8 cellular contexts compared by ENCODE assay signal in genomic region chr4:6910340-6910959, GRCh38. TPM values are rescaled to one million over a fixed set of nuclear protein-coding genes. Genes with fewer than 3 reads are reported as not detected.
DNase-seq lines count a peak whose midpoint lies in the region; ATAC-seq and TF ChIP-seq lines count a peak whose summit lies in the region.

No MANE protein-coding gene starts in this region.

- H3K36me3 ChIP-seq in ACC112 (ENCODE audit: insufficient read depth, low read length), result no peaks in the 10 kb centered on the region
- no peaks in the 10 kb centered on the region for H3K36me3 ChIP-seq in GM23338 (ENCODE audit: insufficient read depth)

- H3K4me3 ChIP-seq in ACC112 (ENCODE audit: low read depth, low read length), result peak overlapping the region; percentile 95
- peak overlapping the region; percentile 89 for H3K4me3 ChIP-seq in GM23338

- H3K27me3 ChIP-seq in ACC112 (ENCODE audit: insufficient read depth, low read length) (0 out of 2 replicates have a peak, but pooled peaks cover 6% of the 10 kb centered on the region), GM23338 (ENCODE audit: insufficient read depth) (peaks cover 12% of the 10 kb centered on the region)

- H3K9me2 ChIP-seq in GM23338 (ENCODE audit: insufficient read depth), result no peaks in the 10 kb centered on the region

- peak overlapping the region; percentile 78 for H2AFZ ChIP-seq in ACC112 (ENCODE audit: low read length, unreplicated experiment)
- peak overlapping the region; percentile 59 for H2AFZ ChIP-seq in GM23338

- peaks cover 8% of the 10 kb centered on the region; the same call in 1 of the 2 replicates for H3F3A ChIP-seq in GM23338 (replicated peaks; ENCODE audit: low read depth)

- H4K20me1 ChIP-seq in GM23338 (replicated peaks; ENCODE audit: insufficient read depth), result peaks cover 9% of the 10 kb centered on the region

- peak; percentile 65 for DNase-seq in GM23338 (ENCODE audit: low spot score)
- no peak for DNase-seq in activated T-helper 1 cell treated with anti-CD3 and anti-CD28 coated beads, Interleukin-12 subunit alpha, Interleukin-12 subunit beta, Interleukin-2, Interleukin-4 antibody, amounts not matched to agents 30 ng/mL and 10 ng/mL and 1 ng/mL, durations not matched to agents 14 hours and 24 hours and 36 hours (ENCODE audit: low spot score)
- peak; percentile 38 for DNase-seq in iPS-NIHi7 (ENCODE audit: extremely low spot score)
- DNase-seq in stimulated activated naive CD8-positive, alpha-beta T cell treated with anti-CD3 and anti-CD28 coated beads, Interleukin-15, amount 100 ng/mL, for 72 hours, result no peak
- DNase-seq in activated CD8-positive, alpha-beta memory T cell treated with anti-CD3 and anti-CD28 coated beads for 24 hours, result no peak
- no peak for DNase-seq in HCEC 1CT

- H3K4me1 ChIP-seq in ACC112 (ENCODE audit: control insufficient read depth, insufficient read depth, low read length, unreplicated experiment) (peaks cover 15% of the 10 kb centered on the region), GM23338 (ENCODE audit: insufficient read depth) (peaks cover 11% of the 10 kb centered on the region)

- H3K36me3 Mint-ChIP-seq in GM23338 (ENCODE audit: low read depth), result no peaks in the 10 kb centered on the region
- H3K36me3 Mint-ChIP-seq in activated T-helper 1 cell treated with anti-CD3 and anti-CD28 coated beads, Interleukin-12 subunit alpha, Interleukin-12 subunit beta, Interleukin-2, Interleukin-4 antibody, amounts not matched to agents 30 ng/mL and 10 ng/mL and 1 ng/mL, durations not matched to agents 14 hours and 24 hours and 36 hours (ENCODE audit: low read depth), result peaks cover 2% of the 10 kb centered on the region

- H3K79me2 ChIP-seq in ACC112 (ENCODE audit: control insufficient read depth, insufficient read depth, low read length, unreplicated experiment) (peaks cover 13% of the 10 kb centered on the region), GM23338 (replicated peaks; ENCODE audit: insufficient read depth) (peaks cover 37% of the 10 kb centered on the region)

- H3K27ac Mint-ChIP-seq in GM23338, result 0 out of 2 replicates have a peak overlapping the region, but pooled peaks have one; percentile 72
- H3K27ac Mint-ChIP-seq in activated T-helper 1 cell treated with anti-CD3 and anti-CD28 coated beads, Interleukin-12 subunit alpha, Interleukin-12 subunit beta, Interleukin-2, Interleukin-4 antibody, amounts not matched to agents 30 ng/mL and 10 ng/mL and 1 ng/mL, durations not matched to agents 14 hours and 24 hours and 36 hours, result peak overlapping the region; percentile 94
- peak overlapping the region; percentile 96 to 98 for H3K27ac Mint-ChIP-seq in stimulated activated naive CD8-positive, alpha-beta T cell treated with anti-CD3 and anti-CD28 coated beads, Interleukin-15, amount 100 ng/mL, for 72 hours

- H3K4me3 Mint-ChIP-seq in GM23338, result peak overlapping the region; percentile 94
- peak overlapping the region; percentile 95 for H3K4me3 Mint-ChIP-seq in activated T-helper 1 cell treated with anti-CD3 and anti-CD28 coated beads, Interleukin-12 subunit alpha, Interleukin-12 subunit beta, Interleukin-2, Interleukin-4 antibody, amounts not matched to agents 30 ng/mL and 10 ng/mL and 1 ng/mL, durations not matched to agents 14 hours and 24 hours and 36 hours
- H3K4me3 Mint-ChIP-seq in stimulated activated naive CD8-positive, alpha-beta T cell treated with anti-CD3 and anti-CD28 coated beads, Interleukin-15, amount 100 ng/mL, for 72 hours, result peak overlapping the region; percentile 97 to 99

- H3K4me1 Mint-ChIP-seq in GM23338, result peaks cover 29% of the 10 kb centered on the region
- peaks cover 59% of the 10 kb centered on the region for H3K4me1 Mint-ChIP-seq in activated T-helper 1 cell treated with anti-CD3 and anti-CD28 coated beads, Interleukin-12 subunit alpha, Interleukin-12 subunit beta, Interleukin-2, Interleukin-4 antibody, amounts not matched to agents 30 ng/mL and 10 ng/mL and 1 ng/mL, durations not matched to agents 14 hours and 24 hours and 36 hours (ENCODE audit: low read depth)
- peaks cover 68% of the 10 kb centered on the region for H3K4me1 Mint-ChIP-seq in stimulated activated naive CD8-positive, alpha-beta T cell treated with anti-CD3 and anti-CD28 coated beads, Interleukin-15, amount 100 ng/mL, for 72 hours

- intact Hi-C loops in activated T-helper 1 cell treated with anti-CD3 and anti-CD28 coated beads, Interleukin-12 subunit alpha, Interleukin-12 subunit beta, Interleukin-2, Interleukin-4 antibody, amounts not matched to agents 30 ng/mL and 10 ng/mL and 1 ng/mL, durations not matched to agents 14 hours and 24 hours and 36 hours (cut with micrococcal nuclease), result loop anchor here (2.0 kb wide), 1 partner anchor 16 kb away; no protein-coding TSS in a partner anchor

- H3K27me3 Mint-ChIP-seq in GM23338 (ENCODE audit: insufficient read depth, low read depth, poor library complexity), result peaks cover 33% of the 10 kb centered on the region
- no peaks in the 10 kb centered on the region for H3K27me3 Mint-ChIP-seq in activated T-helper 1 cell treated with anti-CD3 and anti-CD28 coated beads, Interleukin-12 subunit alpha, Interleukin-12 subunit beta, Interleukin-2, Interleukin-4 antibody, amounts not matched to agents 30 ng/mL and 10 ng/mL and 1 ng/mL, durations not matched to agents 14 hours and 24 hours and 36 hours (ENCODE audit: insufficient read depth)
- H3K27me3 Mint-ChIP-seq in stimulated activated naive CD8-positive, alpha-beta T cell treated with anti-CD3 and anti-CD28 coated beads, Interleukin-15, amount 100 ng/mL, for 72 hours, result peaks cover 13% of the 10 kb centered on the region

- ATAC-seq in GM23338 (peak; percentile 15), HG03457 (IDR thresholded peaks at IDR 0.05; ENCODE audit: unreplicated experiment) (no peak)
- no peak for ATAC-seq in stimulated activated naive CD8-positive, alpha-beta T cell treated with anti-CD3 and anti-CD28 coated beads, Interleukin-15, amount 100 ng/mL, for 72 hours

- peak overlapping the region; percentile 98 for H3K4me2 ChIP-seq in GM23338

- H3K27ac ChIP-seq in ACC112 (ENCODE audit: low read depth, low read length) (no peak overlapping the region), GM23338 (ENCODE audit: low read depth) (no peak overlapping the region)

- TF ChIP-seq CTCF in GM23338 (conservative IDR thresholded peaks at IDR 0.05; ENCODE audit: low read depth in 2 of 2), result peak in 1 of 2 experiments; percentile 43; a peak in 2 of 4 replicates

- no peaks in the 10 kb centered on the region for H3K9me3 Mint-ChIP-seq in GM23338
- no peaks in the 10 kb centered on the region for H3K9me3 Mint-ChIP-seq in activated T-helper 1 cell treated with anti-CD3 and anti-CD28 coated beads, Interleukin-12 subunit alpha, Interleukin-12 subunit beta, Interleukin-2, Interleukin-4 antibody, amounts not matched to agents 30 ng/mL and 10 ng/mL and 1 ng/mL, durations not matched to agents 14 hours and 24 hours and 36 hours
- H3K9me3 Mint-ChIP-seq in stimulated activated naive CD8-positive, alpha-beta T cell treated with anti-CD3 and anti-CD28 coated beads, Interleukin-15, amount 100 ng/mL, for 72 hours, result no peaks in the 10 kb centered on the region

TF ChIP-seq in GM23338, 12 proteins besides CTCF, POLR2A, EP300 and RAD21:
- TF ChIP-seq REST (IDR thresholded peaks at IDR 0.05; ENCODE audit: unreplicated experiment) (no peak), ZNF331 (CRISPR knock-in tag; IDR thresholded peaks at IDR 0.05; ENCODE audit: low read depth) (no peak), CREB1 (CRISPR knock-in tag; IDR thresholded peaks at IDR 0.05; ENCODE audit: low read depth) (no peak), EZH2phosphoT487 (IDR thresholded peaks at IDR 0.05; ENCODE audit: unreplicated experiment) (no peak), ZNF114 (CRISPR knock-in tag; IDR thresholded peaks at IDR 0.05) (no peak)

RNA-seq across cellular contexts. Expression of gene TBC1D14, which starts 0.8 kb away (rescaled TPM):
- total RNA-seq in GM23338 (2014; rRNA removed; shearing (Covaris generic)), result 59.7 and 66.3 TPM in 2 replicates
- 15.8 and 18.2 TPM in 2 replicates for polyA plus RNA-seq in GM23338 (2016; fragmentation: Nextera tagmentation; extraction: Ambion mirVana)
- 58.1 and 59.7 TPM in 2 replicates for total RNA-seq in activated T-helper 1 cell treated with anti-CD3 and anti-CD28 coated beads, Interleukin-12 subunit alpha, Interleukin-12 subunit beta, Interleukin-2, Interleukin-4 antibody, amounts not matched to agents 30 ng/mL and 10 ng/mL and 1 ng/mL, durations not matched to agents 14 hours and 24 hours and 36 hours

Comparison
In these comparisons a context has a peak if more than half of its experiments do, and no peak if none do; other contexts are left out.
1. DNase-seq: peak in GM23338 (single experiment) and iPS-NIHi7 (single experiment); none in activated T-helper 1 cell treated with anti-CD3 and anti-CD28 coated beads, Interleukin-12 subunit alpha, Interleukin-12 subunit beta, Interleukin-2, Interleukin-4 antibody, amounts not matched to agents 30 ng/mL and 10 ng/mL and 1 ng/mL, durations not matched to agents 14 hours and 24 hours and 36 hours (single experiment), stimulated activated naive CD8-positive, alpha-beta T cell treated with anti-CD3 and anti-CD28 coated beads, Interleukin-15, amount 100 ng/mL, for 72 hours (0 of 2), activated CD8-positive, alpha-beta memory T cell treated with anti-CD3 and anti-CD28 coated beads for 24 hours (single experiment) and HCEC 1CT (single experiment).
2. Peak in every context shown above with its lines, with median percentiles within 50 percentile points of each other: H3K27ac Mint-ChIP-seq and H3K4me3 Mint-ChIP-seq.